In genomic region chr3:48739955-48740823, GRCh38 we compare ENCODE assay signal across 8 cellular contexts. TPM values are rescaled to one million over a fixed set of nuclear protein-coding genes. Genes with fewer than 3 reads are reported as not detected.
DNase-seq lines count a peak whose midpoint lies in the region; ATAC-seq, FAIRE-seq and TF ChIP-seq lines count a peak whose summit lies in the region.

No MANE protein-coding gene starts in this region.

- 18% methylated on average over 5 of the region's 15 CpGs for WGBS in HepG2 (ENCODE audit: low lambda C conversion rate)

- peaks cover 0 to 10% (median 2%) of the 10 kb centered on the region in 4 donors for H3K4me1 Mint-ChIP-seq in CD4-positive, alpha-beta memory T cell
- peaks cover 4% of the 10 kb centered on the region for H3K4me1 Mint-ChIP-seq in activated CD4-positive, alpha-beta T cell treated with anti-CD3 and anti-CD28 coated beads, Interleukin-2, amount 10 ng/mL, durations not matched to agents 7 days and 5 days

- H3K4me3 Mint-ChIP-seq in CD4-positive, alpha-beta memory T cell = no peak overlapping the region
- H3K4me3 Mint-ChIP-seq in activated CD4-positive, alpha-beta T cell treated with anti-CD3 and anti-CD28 coated beads, Interleukin-2, amount 10 ng/mL, durations not matched to agents 7 days and 5 days = no peak overlapping the region

- POLR2A ChIA-PET in CD4-positive, alpha-beta memory T cell (lab: Charles Lee; ENCODE audit: partially characterized antibody) = interaction anchor here (0.6 to 1.7 kb wide), 6 partner anchors 23 to 1354 kb away, joined by 3 to 5 read pairs (median 4); partner anchors contain the start of genes ARIH2, IP6K2, NCKIPSD and SLC25A20
- POLR2A ChIA-PET in activated CD4-positive, alpha-beta T cell treated with anti-CD3 and anti-CD28 coated beads, Interleukin-2, amount 10 ng/mL, durations not matched to agents 7 days and 5 days (lab: Charles Lee) = interaction anchor here (0.6 kb wide), 1 partner anchor 96 kb away, joined by 3 read pairs; no protein-coding TSS in a partner anchor
- POLR2A ChIA-PET in HepG2 (lab: Yijun Ruan, JAX) = interaction anchor here (0.6 to 3.2 kb wide), 23 partner anchors 9 to 392 kb away, joined by 3 to 59 read pairs (median 4); partner anchors contain the start of genes ARIH2, IMPDH2, IP6K2 and LAMB2

- no peaks in the 10 kb centered on the region for H3K9me3 ChIP-seq in CD4-positive, alpha-beta memory T cell (ENCODE audit: control insufficient read depth in 1 of 2, low read length in 2 of 2)
- H3K9me3 ChIP-seq in HepG2 (ENCODE audit: low read length) = no peaks in the 10 kb centered on the region

- no peaks in the 10 kb centered on the region for H3K4me1 ChIP-seq in CD4-positive, alpha-beta memory T cell (ENCODE audit: insufficient read depth, low read length)
- H3K4me1 ChIP-seq in HepG2 (ENCODE audit: insufficient read depth, low read length) = peaks cover 52% of the 10 kb centered on the region

- no TSS peak for BruUV-seq in HepG2 (replicated peaks; lab: Mats Ljungman, UMichigan)

- peak; percentile 54 to 70; a peak in 3 of 4 replicates for TF ChIP-seq POLR2A in HepG2 (IDR thresholded peaks at IDR 0.05; ENCODE audit: insufficient read depth in 1 of 2, low read depth in 2 of 2, low read length in 2 of 2)

- peak overlapping the region; percentile 99 for H3K4me2 ChIP-seq in HepG2 (ENCODE audit: low read depth, low read length)

- intact Hi-C loops in CD4-positive, alpha-beta memory T cell (cut with micrococcal nuclease) = loop anchor here (2.0 kb wide), 1 partner anchor 339 kb away; no protein-coding TSS in a partner anchor
- intact Hi-C loops in HepG2 (cut with micrococcal nuclease; ENCODE audit: unreplicated experiment) = loop anchor here (1.0 to 2.0 kb wide), 2 partner anchors 55 to 213 kb away; partner anchors contain the start of gene NCKIPSD

- CTCF ChIA-PET in CD4-positive, alpha-beta memory T cell (lab: Charles Lee; ENCODE audit: partially characterized antibody) = interaction anchor here (0.5 to 3.2 kb wide), 30 partner anchors 8 to 1303 kb away, joined by 3 to 16 read pairs (median 4); partner anchors contain the start of genes ARIH2, IP6K2, SLC25A20 and WDR6
- CTCF ChIA-PET in activated CD4-positive, alpha-beta T cell treated with anti-CD3 and anti-CD28 coated beads, Interleukin-2, amount 10 ng/mL, durations not matched to agents 7 days and 5 days (lab: Charles Lee) = interaction anchor here (0.6 to 1.7 kb wide), 19 partner anchors 9 to 318 kb away, joined by 3 to 9 read pairs (median 3); partner anchors contain the start of gene PRKAR2A
- CTCF ChIA-PET in HepG2 (lab: Yijun Ruan, JAX; ENCODE audit: low intra/inter-chr PET ratio, low total read pairs) = interaction anchor here (0.8 kb wide), 1 partner anchor 54 kb away, joined by 3 read pairs; the partner anchor contains the start of gene NCKIPSD

- H4K20me1 ChIP-seq in HepG2 (ENCODE audit: insufficient read depth, low read length) = no peaks in the 10 kb centered on the region

- peak; percentile 96 for TF ChIP-seq CTCF in HepG2 (CRISPR knock-in tag; IDR thresholded peaks at IDR 0.05)

- in situ Hi-C loops in HepG2 (cut with HindIII; ENCODE audit: extremely low pct_ligation_motif_present, low pct_unique_long_range_greater_than_20kb) = no loop called here

- no peaks in the 10 kb centered on the region for H3K36me3 ChIP-seq in CD4-positive, alpha-beta memory T cell (ENCODE audit: insufficient read depth, low read length)
- H3K36me3 ChIP-seq in HepG2 (replicated peaks in 1 of 2; ENCODE audit: control insufficient read depth in 1 of 2, insufficient read depth in 2 of 2, low read length in 2 of 2) = no peaks in the 10 kb centered on the region

- H2AFZ ChIP-seq in HepG2 (ENCODE audit: low read length) = peak overlapping the region; percentile 90

- peak overlapping the region in 1 of 7 donors; percentile 23 for H3K27ac Mint-ChIP-seq in CD4-positive, alpha-beta memory T cell
- no peak overlapping the region for H3K27ac Mint-ChIP-seq in activated CD4-positive, alpha-beta T cell treated with anti-CD3 and anti-CD28 coated beads, Interleukin-2, amount 10 ng/mL, durations not matched to agents 7 days and 5 days

- H3K79me2 ChIP-seq in HepG2 (ENCODE audit: insufficient read depth, low read length) = no peaks in the 10 kb centered on the region

- DNase-seq in CD4-positive, alpha-beta memory T cell = peak; percentile 25 to 43 (median 37)
- DNase-seq in NAMALWA (ENCODE audit: low spot score) = peak; percentile 49
- DNase-seq in activated CD4-positive, alpha-beta T cell treated with anti-CD3 and anti-CD28 coated beads, Interleukin-2, amount 10 ng/mL, durations not matched to agents 7 days and 5 days = peak; percentile 60
- DNase-seq in dedifferentiated amniotic fluid mesenchymal stem cell (ENCODE audit: extremely low spot score) = peak; percentile 63
- peak; percentile 86 for DNase-seq in HepG2 (ENCODE audit: low spot score)
- peak; percentile 61 for DNase-seq in stimulated activated CD4-positive, alpha-beta T cell treated with anti-CD3 and anti-CD28 coated beads, Interleukin-1b, Interleukin-23, amount 100 ng/mL, for 48 hours
- no peak for DNase-seq in NK-92 treated with Interleukin-12 subunit alpha and Interleukin-12 subunit beta, amount 100 ng/mL, for 24 hours (lab: John Stamatoyannopoulos, UW)

- peak; percentile 94 for FAIRE-seq in HepG2 (lab: Jason Lieb, UNC)

- peak overlapping the region; percentile 66 for H3K9ac ChIP-seq in HepG2 (ENCODE audit: insufficient read depth, low read depth, low read length)

- no peaks in the 10 kb centered on the region for H3K9me3 Mint-ChIP-seq in CD4-positive, alpha-beta memory T cell
- no peaks in the 10 kb centered on the region for H3K9me3 Mint-ChIP-seq in activated CD4-positive, alpha-beta T cell treated with anti-CD3 and anti-CD28 coated beads, Interleukin-2, amount 10 ng/mL, durations not matched to agents 7 days and 5 days

- H3K27me3 Mint-ChIP-seq in CD4-positive, alpha-beta memory T cell = no peaks in the 10 kb centered on the region
- H3K27me3 Mint-ChIP-seq in activated CD4-positive, alpha-beta T cell treated with anti-CD3 and anti-CD28 coated beads, Interleukin-2, amount 10 ng/mL, durations not matched to agents 7 days and 5 days = no peaks in the 10 kb centered on the region

- TF ChIP-seq EP300 in HepG2 (IDR thresholded peaks at IDR 0.05; ENCODE audit: low read depth in 2 of 2, low read length in 2 of 2) (no peak), HepG2 (CRISPR knock-in tag; IDR thresholded peaks at IDR 0.05; ENCODE audit: borderline replicate concordance) (no peak)

- H3K27ac ChIP-seq in CD4-positive, alpha-beta memory T cell (ENCODE audit: low read depth, low read length) = no peak overlapping the region
- H3K27ac ChIP-seq in HepG2 (ENCODE audit: extremely low read length, insufficient read depth, low read length) = peak overlapping the region; percentile 79

- no peaks in the 10 kb centered on the region for H3K27me3 ChIP-seq in CD4-positive, alpha-beta memory T cell (ENCODE audit: insufficient read depth, low read length)
- no peaks in the 10 kb centered on the region for H3K27me3 ChIP-seq in HepG2 (ENCODE audit: control insufficient read depth in 1 of 2, insufficient read depth in 2 of 2, low read length in 2 of 2)

- peak; percentile 80 for TF ChIP-seq RAD21 in HepG2 (CRISPR knock-in tag; IDR thresholded peaks at IDR 0.05)

- H3K4me3 ChIP-seq in CD4-positive, alpha-beta memory T cell (ENCODE audit: low read length in 2 of 2) = no peak overlapping the region
- peak overlapping the region; percentile 45 to 65 (median 53) for H3K4me3 ChIP-seq in HepG2 (replicated peaks in 1 of 3; ENCODE audit: insufficient read depth in 1 of 3, low read depth in 2 of 3, low read length in 3 of 3)

- ATAC-seq in GM21528 (IDR thresholded peaks at IDR 0.05; ENCODE audit: low FRiP score, unreplicated experiment) (peak; percentile 67), HepG2 (peak; percentile 94)

- no peaks in the 10 kb centered on the region for H3K36me3 Mint-ChIP-seq in CD4-positive, alpha-beta memory T cell
- no peaks in the 10 kb centered on the region for H3K36me3 Mint-ChIP-seq in activated CD4-positive, alpha-beta T cell treated with anti-CD3 and anti-CD28 coated beads, Interleukin-2, amount 10 ng/mL, durations not matched to agents 7 days and 5 days (ENCODE audit: low read depth)

RNA-seq across cellular contexts. Expression of gene IP6K2, which starts 23.2 kb away (rescaled TPM):
- 10 to 100 TPM; 84.5 to 91.8 TPM for total RNA-seq in CD4-positive, alpha-beta memory T cell
- polyA plus RNA-seq in CD4-positive, alpha-beta memory T cell = 10 to 100 TPM; 49.4 to 50.3 TPM
- 10 to 100 TPM; 56.6 to 61.2 TPM for total RNA-seq in activated CD4-positive, alpha-beta T cell treated with anti-CD3 and anti-CD28 coated beads, Interleukin-2, amount 10 ng/mL, durations not matched to agents 7 days and 5 days
- 65.5 and 85.5 TPM in 2 replicates for total RNA-seq in HepG2 (2016; rRNA removed; fragmentation: Illumina TruSeq; extraction: Trizol)
- 19.4 and 21.6 TPM in 2 replicates for total RNA-seq in HepG2 (2016; cell fraction: cytosol; rRNA removed; fragmentation: Illumina TruSeq; extraction: Trizol; ENCODE audit: low read depth)
- total RNA-seq in HepG2 (2016; cell fraction: insoluble cytoplasmic fraction; rRNA removed; fragmentation: Illumina TruSeq; extraction: Trizol) = 63.7 and 86.9 TPM in 2 replicates
- 32.1 and 38.0 TPM in 2 replicates for total RNA-seq in HepG2 (2016; cell fraction: membrane; rRNA removed; fragmentation: Illumina TruSeq; extraction: Trizol)
- 100 and 109 TPM in 2 replicates for total RNA-seq in HepG2 (2016; cell fraction: nucleus; rRNA removed; fragmentation: Illumina TruSeq; extraction: Trizol)
- 112 and 115 TPM in 2 replicates for polyA plus RNA-seq in HepG2 (2011; rRNA removed)
- 66.7 and 84.4 TPM in 2 replicates for polyA plus RNA-seq in HepG2 (2011; cell fraction: cytosol; rRNA removed)
- 480 and 513 TPM in 2 replicates for polyA plus RNA-seq in HepG2 (2011; cell fraction: nucleus; rRNA removed)
- polyA plus RNA-seq in HepG2 (2012) = 77.2 and 80.7 TPM in 2 replicates
- 16.4 and 20.0 TPM in 2 replicates for polyA plus RNA-seq in HepG2 (2016; cell fraction: cytosol; fragmentation: Illumina TruSeq; extraction: Trizol; ENCODE audit: low read depth)
- polyA plus RNA-seq in HepG2 (2016; cell fraction: insoluble cytoplasmic fraction; fragmentation: Illumina TruSeq; extraction: Trizol; ENCODE audit: low read depth) = 82.8 and 83.9 TPM in 2 replicates
- polyA plus RNA-seq in HepG2 (2016; cell fraction: membrane; fragmentation: Illumina TruSeq; extraction: Trizol; ENCODE audit: low read depth) = 26.4 and 27.7 TPM in 2 replicates
- 260 and 268 TPM in 2 replicates for polyA plus RNA-seq in HepG2 (2016; cell fraction: nucleus; fragmentation: Illumina TruSeq; extraction: Trizol; ENCODE audit: insufficient read depth, low read depth)
- 71.8 and 84.4 TPM in 2 replicates for polyA minus RNA-seq in HepG2 (2011; rRNA and poly(A)+ RNA removed; ENCODE audit: low replicate concordance)
- polyA minus RNA-seq in HepG2 (2011; cell fraction: cytosol; rRNA and poly(A)+ RNA removed) = 23.0 and 26.6 TPM in 2 replicates
- 87.8 and 89.9 TPM in 2 replicates for polyA minus RNA-seq in HepG2 (2011; cell fraction: nucleus; rRNA and poly(A)+ RNA removed)

RNA-seq across cellular contexts. Expression of gene NCKIPSD, which starts 54.5 kb away (rescaled TPM):
- 10 to 100 TPM; 20.1 to 21.7 TPM for total RNA-seq in CD4-positive, alpha-beta memory T cell
- 10 to 100 TPM in 1 of 2 donors, 1 to 10 TPM in 1; 8.3 to 16.1 TPM for polyA plus RNA-seq in CD4-positive, alpha-beta memory T cell
- total RNA-seq in activated CD4-positive, alpha-beta T cell treated with anti-CD3 and anti-CD28 coated beads, Interleukin-2, amount 10 ng/mL, durations not matched to agents 7 days and 5 days = 10 to 100 TPM; 41.5 to 42.6 TPM
- 13.5 and 14.3 TPM in 2 replicates for total RNA-seq in HepG2 (2016; rRNA removed; fragmentation: Illumina TruSeq; extraction: Trizol)
- total RNA-seq in HepG2 (2016; cell fraction: cytosol; rRNA removed; fragmentation: Illumina TruSeq; extraction: Trizol; ENCODE audit: low read depth) = 4.8 and 5.0 TPM in 2 replicates
- 13.6 and 14.6 TPM in 2 replicates for total RNA-seq in HepG2 (2016; cell fraction: insoluble cytoplasmic fraction; rRNA removed; fragmentation: Illumina TruSeq; extraction: Trizol)
- total RNA-seq in HepG2 (2016; cell fraction: membrane; rRNA removed; fragmentation: Illumina TruSeq; extraction: Trizol) = 10.8 and 12.0 TPM in 2 replicates
- total RNA-seq in HepG2 (2016; cell fraction: nucleus; rRNA removed; fragmentation: Illumina TruSeq; extraction: Trizol) = 12.7 and 17.2 TPM in 2 replicates
- polyA plus RNA-seq in HepG2 (2011; rRNA removed) = 35.2 and 44.2 TPM in 2 replicates
- 25.4 and 38.7 TPM in 2 replicates for polyA plus RNA-seq in HepG2 (2011; cell fraction: cytosol; rRNA removed)
- polyA plus RNA-seq in HepG2 (2011; cell fraction: nucleus; rRNA removed) = 79.3 and 90.0 TPM in 2 replicates
- 14.1 and 18.5 TPM in 2 replicates for polyA plus RNA-seq in HepG2 (2012)
- 6.3 and 6.6 TPM in 2 replicates for polyA plus RNA-seq in HepG2 (2016; cell fraction: cytosol; fragmentation: Illumina TruSeq; extraction: Trizol; ENCODE audit: low read depth)
- 15.7 and 21.1 TPM in 2 replicates for polyA plus RNA-seq in HepG2 (2016; cell fraction: insoluble cytoplasmic fraction; fragmentation: Illumina TruSeq; extraction: Trizol; ENCODE audit: low read depth)
- polyA plus RNA-seq in HepG2 (2016; cell fraction: membrane; fragmentation: Illumina TruSeq; extraction: Trizol; ENCODE audit: low read depth) = 10.6 and 11.9 TPM in 2 replicates
- 26.0 and 26.3 TPM in 2 replicates for polyA plus RNA-seq in HepG2 (2016; cell fraction: nucleus; fragmentation: Illumina TruSeq; extraction: Trizol; ENCODE audit: insufficient read depth, low read depth)
- 68.5 and 115 TPM in 2 replicates for polyA minus RNA-seq in HepG2 (2011; rRNA and poly(A)+ RNA removed; ENCODE audit: low replicate concordance)
- polyA minus RNA-seq in HepG2 (2011; cell fraction: cytosol; rRNA and poly(A)+ RNA removed) = 20.6 and 27.4 TPM in 2 replicates
- polyA minus RNA-seq in HepG2 (2011; cell fraction: nucleus; rRNA and poly(A)+ RNA removed) = 27.7 and 30.7 TPM in 2 replicates

Comparison
In these comparisons a context has a peak if more than half of its experiments do, and no peak if none do; other contexts are left out.
1. H3K4me3 ChIP-seq: peak in HepG2 (3 of 3); none in CD4-positive, alpha-beta memory T cell (0 of 2).